ENCODE assay signal across 8 cellular contexts in the genomic region with DNA sequence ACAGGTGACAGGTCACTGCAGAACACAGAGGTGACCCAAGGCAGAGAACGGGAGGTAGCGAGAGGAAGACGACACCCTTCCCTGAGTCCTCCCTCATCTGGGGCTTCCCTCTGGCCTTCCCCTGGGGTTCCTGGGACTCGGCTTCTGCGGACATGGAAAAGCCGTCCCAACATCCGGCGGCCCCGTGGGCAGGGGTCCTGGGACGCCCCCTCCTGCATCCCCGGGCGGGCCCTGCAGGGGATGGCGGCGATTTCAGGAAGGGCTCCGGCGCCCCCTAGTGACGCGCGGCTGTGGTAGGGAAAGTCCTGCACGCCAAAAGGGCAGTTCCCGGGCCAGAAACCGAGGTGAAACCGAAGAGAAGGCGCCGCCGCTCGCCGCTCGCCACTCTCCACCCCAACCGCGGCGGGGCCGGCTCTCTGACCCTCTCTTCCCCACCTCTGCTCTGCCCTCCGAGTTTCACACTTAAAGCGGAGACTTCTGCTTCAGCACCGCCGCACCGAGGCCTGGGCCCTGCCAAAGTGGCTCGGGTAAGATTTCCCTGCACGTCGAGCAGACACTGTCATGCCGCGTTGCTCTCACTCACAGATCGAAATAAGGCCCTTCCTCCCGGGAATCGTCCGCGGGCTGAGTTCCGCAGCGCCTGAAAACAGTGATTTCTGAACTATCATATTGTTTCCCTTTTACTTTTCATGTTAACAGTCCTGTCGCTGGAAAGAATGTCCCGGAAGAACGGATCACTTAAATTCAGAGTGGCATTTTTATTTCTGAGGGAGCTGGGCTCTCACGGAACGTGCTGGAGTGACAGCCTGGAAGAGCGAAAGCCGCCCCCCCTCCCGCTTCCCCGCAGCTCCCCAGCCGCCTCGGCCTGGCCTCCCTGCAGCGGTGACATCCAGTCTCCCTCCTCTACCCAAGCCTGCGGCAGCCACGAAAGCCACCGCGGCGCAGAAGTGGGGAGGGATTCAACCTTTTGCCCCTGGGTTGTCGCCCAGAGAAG.
A peak's percentile ranks its signal among the peaks of the same experiment; 100 is the strongest.
DNase-seq lines count a peak whose midpoint lies in the region; ATAC-seq and TF ChIP-seq lines count a peak whose summit lies in the region.

No MANE protein-coding gene starts in this region.

- intact Hi-C loops in CD4-positive, alpha-beta T cell (cut with DNase I, micrococcal nuclease): loop anchor here (5.0 kb wide), 3 partner anchors 116 to 1664 kb away; no protein-coding TSS in a partner anchor
- intact Hi-C loops in PC-3 (cut with micrococcal nuclease): loop anchor here (1.0 to 10.0 kb wide), 3 partner anchors 162 to 328 kb away; no protein-coding TSS in a partner anchor

- peak; percentile 26 to 71 (median 45) for DNase-seq in CD4-positive, alpha-beta T cell
- DNase-seq in PC-3 (peak; percentile 66), fibroblast of pulmonary artery (ENCODE audit: low read depth) (peak; percentile 70)
- DNase-seq in natural killer cell treated with Interleukin-12 subunit alpha and Interleukin-12 subunit beta and Interleukin-15 and Interleukin-18, amount 100 ng/mL, for 72 hours (ENCODE audit: low spot score): peak; percentile 84
- DNase-seq in stimulated activated naive CD8-positive, alpha-beta T cell treated with anti-CD3 and anti-CD28 coated beads, Interleukin-15, Interleukin-2, amounts not matched to agents 100 U/mL and 50 U/mL, for 24 hours: peak; percentile 81

- H3K27ac Mint-ChIP-seq in CD4-positive, alpha-beta T cell: no peak overlapping the region
- no peak overlapping the region for H3K27ac Mint-ChIP-seq in activated T-helper 17 cell treated with anti-CD3 and anti-CD28 coated beads, Interleukin-2, amount 50 U/mL, for 72 hours
- H3K27ac Mint-ChIP-seq in natural killer cell treated with Interleukin-12 subunit alpha and Interleukin-12 subunit beta and Interleukin-15 and Interleukin-18, amount 100 ng/mL, for 72 hours: peak overlapping the region; percentile 62 to 81

- H3K4me1 ChIP-seq in PC-3 (ENCODE audit: insufficient read depth, low read length): peaks cover 13% of the 10 kb centered on the region

- no peaks in the 10 kb centered on the region for H3F3A ChIP-seq in PC-3 (ENCODE audit: low read length, unreplicated experiment)

- TSS peak; percentile 27 for BruUV-seq in PC-3 (replicated peaks; lab: Mats Ljungman, UMichigan)

- no peaks in the 10 kb centered on the region for H4K20me1 ChIP-seq in PC-3 (ENCODE audit: low read length)

- no peaks in the 10 kb centered on the region for H3K36me3 Mint-ChIP-seq in CD4-positive, alpha-beta T cell (ENCODE audit: low read depth)
- no peaks in the 10 kb centered on the region for H3K36me3 Mint-ChIP-seq in activated T-helper 17 cell treated with anti-CD3 and anti-CD28 coated beads, Interleukin-2, amount 50 U/mL, for 72 hours (ENCODE audit: low read depth)
- H3K36me3 Mint-ChIP-seq in natural killer cell treated with Interleukin-12 subunit alpha and Interleukin-12 subunit beta and Interleukin-15 and Interleukin-18, amount 100 ng/mL, for 72 hours: no peaks in the 10 kb centered on the region

- no peaks in the 10 kb centered on the region for H3K36me3 ChIP-seq in PC-3 (ENCODE audit: low read depth, low read length)

- H2AFZ ChIP-seq in PC-3 (ENCODE audit: low read length): peak overlapping the region; percentile 87

- no peaks in the 10 kb centered on the region for H3K9me3 ChIP-seq in CD4-positive, alpha-beta T cell (ENCODE audit: control insufficient read depth, low read length)
- H3K9me3 ChIP-seq in PC-3 (ENCODE audit: low read length): no peaks in the 10 kb centered on the region

- H3K27ac ChIP-seq in CD4-positive, alpha-beta T cell (ENCODE audit: low read depth, low read length): no peak overlapping the region
- no peak overlapping the region for H3K27ac ChIP-seq in PC-3 (ENCODE audit: low read length)

- POLR2A ChIA-PET in CD4-positive, alpha-beta T cell (lab: Charles Lee): no interaction called here
- POLR2A ChIA-PET in PC-3 (lab: Charles Lee; ENCODE audit: unreplicated experiment): no interaction called here

- peak; percentile 88 for TF ChIP-seq CTCF in CD4-positive, alpha-beta T cell (IDR thresholded peaks at IDR 0.05)
- TF ChIP-seq CTCF in PC-3 (conservative IDR thresholded peaks at IDR 0.05; ENCODE audit: low read depth, low read length) (peak; percentile 81), fibroblast of pulmonary artery (IDR thresholded peaks at IDR 0.05; ENCODE audit: low read length, missing control alignments) (peak; percentile 69)

- CTCF ChIA-PET in CD4-positive, alpha-beta T cell (lab: Charles Lee): interaction anchor here (0.6 kb wide), 3 partner anchors 16 to 1081 kb away, joined by 3 to 4 read pairs (median 4); no protein-coding TSS in a partner anchor
- CTCF ChIA-PET in PC-3 (lab: Charles Lee): interaction anchor here (0.5 to 0.6 kb wide), 8 partner anchors 28 to 1664 kb away, joined by 3 to 9 read pairs (median 6); no protein-coding TSS in a partner anchor

- peaks cover 6% of the 10 kb centered on the region for H3K4me1 Mint-ChIP-seq in CD4-positive, alpha-beta T cell (ENCODE audit: low read depth)
- peaks cover 10% of the 10 kb centered on the region for H3K4me1 Mint-ChIP-seq in activated T-helper 17 cell treated with anti-CD3 and anti-CD28 coated beads, Interleukin-2, amount 50 U/mL, for 72 hours
- peaks cover 6 to 20% of the 10 kb centered on the region in 2 donors for H3K4me1 Mint-ChIP-seq in natural killer cell treated with Interleukin-12 subunit alpha and Interleukin-12 subunit beta and Interleukin-15 and Interleukin-18, amount 100 ng/mL, for 72 hours (ENCODE audit: low read depth in 2 of 2)

- H3K27me3 Mint-ChIP-seq in CD4-positive, alpha-beta T cell: no peaks in the 10 kb centered on the region
- H3K27me3 Mint-ChIP-seq in activated T-helper 17 cell treated with anti-CD3 and anti-CD28 coated beads, Interleukin-2, amount 50 U/mL, for 72 hours: no peaks in the 10 kb centered on the region
- H3K27me3 Mint-ChIP-seq in natural killer cell treated with Interleukin-12 subunit alpha and Interleukin-12 subunit beta and Interleukin-15 and Interleukin-18, amount 100 ng/mL, for 72 hours: peaks cover 0 to 5% of the 10 kb centered on the region in 2 donors

- peak overlapping the region; percentile 27 for H3K9ac ChIP-seq in PC-3 (ENCODE audit: low read length)

- peak overlapping the region; percentile 85 for H3K4me3 Mint-ChIP-seq in CD4-positive, alpha-beta T cell
- H3K4me3 Mint-ChIP-seq in activated T-helper 17 cell treated with anti-CD3 and anti-CD28 coated beads, Interleukin-2, amount 50 U/mL, for 72 hours: peak overlapping the region; percentile 69
- peak overlapping the region; percentile 81 for H3K4me3 Mint-ChIP-seq in natural killer cell treated with Interleukin-12 subunit alpha and Interleukin-12 subunit beta and Interleukin-15 and Interleukin-18, amount 100 ng/mL, for 72 hours

- no peaks in the 10 kb centered on the region for H3K79me2 ChIP-seq in PC-3 (ENCODE audit: low read length)

- peak overlapping the region; percentile 55 for H3K4me3 ChIP-seq in PC-3 (ENCODE audit: low read length)
- H3K4me3 ChIP-seq in fibroblast of pulmonary artery (replicated peaks; ENCODE audit: low read depth, low read length): peak overlapping the region; percentile 55

- no peaks in the 10 kb centered on the region for H3K27me3 ChIP-seq in CD4-positive, alpha-beta T cell (ENCODE audit: control insufficient read depth, insufficient read depth, low read length)
- no peaks in the 10 kb centered on the region for H3K27me3 ChIP-seq in PC-3 (ENCODE audit: low read length)

- H3K4me2 ChIP-seq in PC-3 (ENCODE audit: low read length): peak overlapping the region; percentile 81

- H3K9me2 ChIP-seq in PC-3 (replicated peaks; ENCODE audit: low read length): no peaks in the 10 kb centered on the region

- no peaks in the 10 kb centered on the region for H3K9me3 Mint-ChIP-seq in CD4-positive, alpha-beta T cell
- H3K9me3 Mint-ChIP-seq in activated T-helper 17 cell treated with anti-CD3 and anti-CD28 coated beads, Interleukin-2, amount 50 U/mL, for 72 hours: no peaks in the 10 kb centered on the region
- H3K9me3 Mint-ChIP-seq in natural killer cell treated with Interleukin-12 subunit alpha and Interleukin-12 subunit beta and Interleukin-15 and Interleukin-18, amount 100 ng/mL, for 72 hours: peaks cover 4% of the 10 kb centered on the region

- ATAC-seq in CD4-positive, alpha-beta T cell (ENCODE audit: poor library complexity): peak; percentile 26
- ATAC-seq in GM19324 (IDR thresholded peaks at IDR 0.05; ENCODE audit: low FRiP score, unreplicated experiment) (peak; percentile 67), HG03432 (IDR thresholded peaks at IDR 0.05; ENCODE audit: unreplicated experiment) (peak; percentile 78), PC-3 (peak; percentile 64)
- ATAC-seq in activated T-helper 17 cell treated with anti-CD3 and anti-CD28 coated beads, Interleukin-2, amount 50 U/mL, for 72 hours (replicated peaks): peak; percentile 55
- ATAC-seq in natural killer cell treated with Interleukin-12 subunit alpha and Interleukin-12 subunit beta and Interleukin-15 and Interleukin-18, amount 100 ng/mL, for 72 hours: peak; percentile 59 to 77
- ATAC-seq in stimulated activated naive CD8-positive, alpha-beta T cell treated with anti-CD3 and anti-CD28 coated beads, Interleukin-15, Interleukin-2, amounts not matched to agents 100 U/mL and 50 U/mL, for 24 hours: peak; percentile 22

Comparison
In these comparisons a context has a peak if more than half of its experiments do, and no peak if none do; other contexts are left out.
1. ATAC-seq: peak in every context shown above with its lines; median percentile 78 in HG03432; 68 in natural killer cell treated with Interleukin-12 subunit alpha and Interleukin-12 subunit beta and Interleukin-15 and Interleukin-18, amount 100 ng/mL, for 72 hours; 67 in GM19324; 64 in PC-3; 55 in activated T-helper 17 cell treated with anti-CD3 and anti-CD28 coated beads, Interleukin-2, amount 50 U/mL, for 72 hours; 26 in CD4-positive, alpha-beta T cell; 22 in stimulated activated naive CD8-positive, alpha-beta T cell treated with anti-CD3 and anti-CD28 coated beads, Interleukin-15, Interleukin-2, amounts not matched to agents 100 U/mL and 50 U/mL, for 24 hours.
2. H3K27ac Mint-ChIP-seq: peak in natural killer cell treated with Interleukin-12 subunit alpha and Interleukin-12 subunit beta and Interleukin-15 and Interleukin-18, amount 100 ng/mL, for 72 hours (2 of 2); none in CD4-positive, alpha-beta T cell (single experiment) and activated T-helper 17 cell treated with anti-CD3 and anti-CD28 coated beads, Interleukin-2, amount 50 U/mL, for 72 hours (single experiment).
3. Peak in every context shown above with its lines, with median percentiles within 50 percentile points of each other: DNase-seq, H3K4me3 Mint-ChIP-seq and CTCF ChIP-seq.